19 cellular contexts compared by ENCODE assay signal in the genomic region with DNA sequence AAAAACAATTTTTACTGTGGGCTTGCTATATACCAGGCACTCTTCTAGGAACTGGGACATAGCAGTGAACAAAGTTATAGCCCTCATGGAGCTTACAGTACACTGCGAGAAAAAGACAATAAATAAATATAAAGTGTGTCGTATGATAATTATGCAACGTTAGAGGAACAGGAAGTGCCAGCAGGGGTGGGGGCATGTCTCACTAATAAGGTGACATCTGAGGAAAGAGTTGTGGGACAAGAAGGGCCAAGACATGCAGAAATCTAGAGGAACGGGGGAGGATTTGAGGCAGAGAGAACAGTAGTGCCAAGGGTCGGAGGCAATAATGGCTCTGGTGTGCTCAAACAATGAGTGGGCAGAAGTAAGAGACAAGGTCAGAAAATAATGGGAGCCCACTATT.
"Had no signal": no experiment of that assay in that cellular context is flagged by ENCODE, and none has a peak within 500 bp of the region (broad histone marks: within the 10 kb centered on the region; RNA-seq: fewer than 3 reads in every experiment).

No MANE protein-coding gene starts in this region.

- H3K4me3 ChIP-seq: body of pancreas, cardiac muscle cell, left ventricle myocardium inferior, prostate gland, vagina had no signal

- ATAC-seq: activated CD4-positive, CD25-positive, alpha-beta regulatory T cell treated with anti-CD3 and anti-CD28 coated beads, Interleukin-2, amount 50 U/mL, for 24 hours; activated CD8-positive, alpha-beta memory T cell treated with anti-CD3 and anti-CD28 coated beads, Interleukin-2, amount 10 ng/mL, durations not matched to agents 7 days and 5 days; activated CD8-positive, alpha-beta T cell treated with anti-CD3 and anti-CD28 coated beads for 36 hours; body of pancreas; naive thymus-derived CD4-positive, alpha-beta T cell; stimulated activated naive B cell treated with anti-CD40 and anti-IgM and Interleukin-4, amounts not matched to agents 10 μg/mL and 1 μg/mL and 100 μg/mL, for 72 hours had no signal

- H3K36me3 ChIP-seq: cardiac muscle cell, prostate gland, vagina had no signal

- H3K9me3 ChIP-seq: body of pancreas, left ventricle myocardium inferior, prostate gland, vagina had no signal

- H3K4me1 ChIP-seq: prostate gland, vagina had no signal

- H3K27ac ChIP-seq: body of pancreas, cardiac muscle cell, left ventricle myocardium inferior, prostate gland, vagina had no signal

- H3K27me3 ChIP-seq: body of pancreas, cardiac muscle cell, vagina had no signal

- DNase-seq: activated CD4-positive, alpha-beta T cell treated with anti-CD3 and anti-CD28 coated beads, Interleukin-2, amount 10 ng/mL, durations not matched to agents 7 days and 5 days; activated CD8-positive, alpha-beta memory T cell treated with anti-CD3 and anti-CD28 coated beads, Interleukin-2, amount 10 ng/mL, durations not matched to agents 7 days and 5 days; activated CD8-positive, alpha-beta T cell treated with anti-CD3 and anti-CD28 coated beads for 36 hours; activated gamma-delta T cell; anterior cingulate cortex; body of pancreas; cortex of kidney; erythroblast; foreskin fibroblast; left ventricle myocardium inferior; naive thymus-derived CD4-positive, alpha-beta T cell; stimulated activated CD4-positive, alpha-beta T cell treated with anti-CD3 and anti-CD28 coated beads, Interleukin-2, amount 100 ng/mL, for 48 hours; stimulated activated CD8-positive, alpha-beta memory T cell treated with anti-CD3 and anti-CD28 coated beads, Interleukin-4, amount 100 ng/mL, for 48 hours; stimulated activated naive B cell treated with anti-CD40 and anti-IgM and Interleukin-4, amounts not matched to agents 10 μg/mL and 1 μg/mL and 100 μg/mL, for 72 hours; trophoblast cell had no signal
